1 cellular context compared by ENCODE assay signal in the genomic region with DNA sequence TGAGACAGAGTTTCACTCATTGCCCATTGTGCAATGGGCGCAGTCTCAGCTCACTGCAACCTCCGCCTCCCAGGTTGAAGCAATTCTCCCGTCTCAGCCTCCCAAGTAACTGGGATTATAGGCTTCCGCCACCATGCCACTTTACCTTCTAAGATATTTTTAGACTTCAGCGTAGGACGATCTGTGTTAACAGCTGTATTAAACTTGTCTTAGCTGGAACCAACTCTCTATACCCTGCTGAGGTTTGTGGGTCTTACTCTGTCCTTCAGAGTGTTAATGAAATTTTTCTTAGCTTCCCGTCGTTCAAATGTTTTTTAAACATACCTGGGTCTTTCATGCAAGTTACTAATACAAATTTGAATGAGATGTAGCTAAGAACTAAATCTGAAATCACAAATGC.
TF ChIP-seq lines count a peak whose summit lies in the region.

No MANE protein-coding gene starts in this region.

TF ChIP-seq in IMR-90, 13 proteins besides CTCF, POLR2A, EP300 and RAD21:
- TF ChIP-seq CEBPB (IDR thresholded peaks at IDR 0.05; ENCODE audit: low read depth, low read length): 0 out of 2 replicates have a peak, but pooled peaks have one; percentile 18
- no peak for TF ChIP-seq MAZ (IDR thresholded peaks at IDR 0.05; ENCODE audit: borderline replicate concordance, low read depth, low read length)
